In the genomic region with DNA sequence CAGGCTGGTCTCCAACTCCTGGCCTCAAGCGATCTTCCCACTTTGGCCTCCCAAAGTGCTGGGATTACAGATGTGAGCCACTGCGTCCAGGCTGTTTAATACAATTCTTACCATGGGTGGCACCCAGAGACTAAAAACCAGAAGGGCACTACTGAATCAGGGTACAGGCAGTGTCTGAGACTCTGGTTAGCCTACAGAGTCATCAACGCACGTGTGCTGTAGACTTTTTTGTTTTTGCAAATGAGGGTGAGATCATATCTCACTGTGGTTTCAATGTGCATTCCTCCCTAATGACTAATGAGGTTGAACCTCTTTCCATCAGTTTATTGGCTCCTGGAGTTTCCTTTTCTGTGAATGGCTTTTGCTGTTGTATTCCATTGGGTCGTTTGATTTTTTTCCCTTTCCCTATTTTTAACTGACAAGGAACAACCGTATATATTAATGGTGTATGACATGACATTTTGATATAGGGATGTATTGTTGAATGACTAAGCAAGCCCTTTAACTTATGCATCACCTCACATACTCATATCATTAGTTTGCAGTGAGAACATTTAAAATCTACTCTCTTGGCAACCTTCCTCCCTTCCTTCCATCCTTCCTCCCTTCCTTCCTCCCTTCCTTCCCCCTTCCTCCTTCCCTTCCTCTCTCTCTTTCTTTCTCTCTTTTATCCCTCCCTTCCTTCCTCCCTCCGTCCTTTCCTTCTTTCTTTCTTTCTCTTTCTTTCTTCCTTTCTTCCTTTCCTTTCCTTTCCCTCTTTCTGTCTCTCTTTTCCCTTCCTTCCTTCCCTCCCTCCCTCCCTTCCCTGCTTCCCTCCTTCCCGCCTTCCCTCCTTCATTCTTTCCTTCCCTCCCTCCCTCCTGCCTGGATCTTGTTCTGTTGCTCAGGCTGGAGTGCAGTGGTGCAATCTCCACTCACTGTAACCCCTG, we compare ENCODE assay signal across 1 cellular context.
TF ChIP-seq lines count a peak whose summit lies in the region.

No MANE protein-coding gene starts in this region.

TF ChIP-seq in K562, 482 proteins besides CTCF, POLR2A, EP300 and RAD21 (continued from another document and continues in another):
- TF ChIP-seq, protein P1, sequence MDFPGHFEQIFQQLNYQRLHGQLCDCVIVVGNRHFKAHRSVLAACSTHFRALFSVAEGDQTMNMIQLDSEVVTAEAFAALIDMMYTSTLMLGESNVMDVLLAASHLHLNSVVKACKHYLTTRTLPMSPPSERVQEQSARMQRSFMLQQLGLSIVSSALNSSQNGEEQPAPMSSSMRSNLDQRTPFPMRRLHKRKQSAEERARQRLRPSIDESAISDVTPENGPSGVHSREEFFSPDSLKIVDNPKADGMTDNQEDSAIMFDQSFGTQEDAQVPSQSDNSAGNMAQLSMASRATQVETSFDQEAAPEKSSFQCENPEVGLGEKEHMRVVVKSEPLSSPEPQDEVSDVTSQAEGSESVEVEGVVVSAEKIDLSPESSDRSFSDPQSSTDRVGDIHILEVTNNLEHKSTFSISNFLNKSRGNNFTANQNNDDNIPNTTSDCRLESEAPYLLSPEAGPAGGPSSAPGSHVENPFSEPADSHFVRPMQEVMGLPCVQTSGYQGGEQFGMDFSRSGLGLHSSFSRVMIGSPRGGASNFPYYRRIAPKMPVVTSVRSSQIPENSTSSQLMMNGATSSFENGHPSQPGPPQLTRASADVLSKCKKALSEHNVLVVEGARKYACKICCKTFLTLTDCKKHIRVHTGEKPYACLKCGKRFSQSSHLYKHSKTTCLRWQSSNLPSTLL (IDR thresholded peaks at IDR 0.05) = no peak
- TF ChIP-seq NONO (IDR thresholded peaks at IDR 0.05; ENCODE audit: low read depth in 2 of 2, low read length in 1 of 2) (0 out of 4 replicates have a peak, but pooled peaks of 1 of the 2 experiments have one; percentile 31), NR3C1 (CRISPR knock-in tag; IDR thresholded peaks at IDR 0.05) (no peak), SMARCB1 (IDR thresholded peaks at IDR 0.05; ENCODE audit: insufficient read length, low read depth) (peak; percentile 50), ADNP (tag; IDR thresholded peaks at IDR 0.05) (peak; percentile 38; the same call in 1 of the 2 replicates), ZNF79 (CRISPR knock-in tag; IDR thresholded peaks at IDR 0.05; ENCODE audit: low read depth) (no peak), CHD2 (IDR thresholded peaks at IDR 0.05; ENCODE audit: low read depth, low read length) (no peak), JUND (IDR thresholded peaks at IDR 0.05; ENCODE audit: borderline replicate concordance, low read depth, low read length) (peak; percentile 98), JUND (tag; IDR thresholded peaks at IDR 0.05; ENCODE audit: borderline replicate concordance, low read depth, low read length) (peak; percentile 99), HEY1 (CRISPR knock-in tag; IDR thresholded peaks at IDR 0.05; ENCODE audit: borderline replicate concordance) (no peak), RAD51 (IDR thresholded peaks at IDR 0.05; ENCODE audit: borderline replicate concordance, low read depth) (peak; percentile 53), CBX5 (IDR thresholded peaks at IDR 0.05; ENCODE audit: borderline replicate concordance, low read depth) (no peak), GTF2F1 (IDR thresholded peaks at IDR 0.05; ENCODE audit: low read depth, low read length) (no peak), NBN (IDR thresholded peaks at IDR 0.05; ENCODE audit: low read depth) (peak; percentile 62; the same call in 1 of the 2 replicates), ETV5 (CRISPR knock-in tag; IDR thresholded peaks at IDR 0.05; ENCODE audit: low read depth) (peak; percentile 49; the same call in 1 of the 2 replicates), ZNF263 (CRISPR knock-in tag; IDR thresholded peaks at IDR 0.05; ENCODE audit: borderline replicate concordance) (peak; percentile 77; the same call in 1 of the 2 replicates), MYC (IDR thresholded peaks at IDR 0.05; ENCODE audit: low read depth, low read length) (peak; percentile 89), MYC (CRISPR knock-in tag; IDR thresholded peaks at IDR 0.05; ENCODE audit: borderline replicate concordance, low read depth) (0 out of 2 replicates have a peak, but pooled peaks have one; percentile 43), FOS (IDR thresholded peaks at IDR 0.05; ENCODE audit: extremely low read depth, insufficient read length) (peak; percentile 50), ZNF146 (CRISPR knock-in tag; IDR thresholded peaks at IDR 0.05; ENCODE audit: unreplicated experiment) (no peak), IFI16 (CRISPR knock-in tag; IDR thresholded peaks at IDR 0.05) (no peak), RBBP5 (IDR thresholded peaks at IDR 0.05; ENCODE audit: borderline replicate concordance, insufficient read depth, low read length, poor library complexity, severe bottlenecking) (no peak), TRIM24 (IDR thresholded peaks at IDR 0.05) (peak in 1 of 2 experiments; percentile 61; a peak in 2 of 4 replicates), MYBL2 (IDR thresholded peaks at IDR 0.05; ENCODE audit: low read depth) (peak; percentile 89), MYBL2 (CRISPR knock-in tag; IDR thresholded peaks at IDR 0.05; ENCODE audit: borderline replicate concordance) (no peak), SMARCE1 (IDR thresholded peaks at IDR 0.05) (peak; percentile 99), EP400 (IDR thresholded peaks at IDR 0.05) (peak; percentile 63), BACH1 (tag; IDR thresholded peaks at IDR 0.05) (peak; percentile 57; the same call in 1 of the 2 replicates), KLF10 (CRISPR knock-in tag; IDR thresholded peaks at IDR 0.05) (no peak), NEUROD1 (IDR thresholded peaks at IDR 0.05; ENCODE audit: borderline replicate concordance, low read depth, low read length, partially characterized antibody) (peak; percentile 38), FOXK2 (conservative IDR thresholded peaks at IDR 0.05 in 1 of 2, IDR thresholded peaks at IDR 0.05 in 1 of 2; ENCODE audit: low read depth in 2 of 2) (peak; percentile 63 to 78), FOXA1 (IDR thresholded peaks at IDR 0.05; ENCODE audit: borderline replicate concordance) (no peak), NR2F6 (CRISPR knock-in tag; IDR thresholded peaks at IDR 0.05) (no peak), GABPB2 (CRISPR knock-in tag; conservative IDR thresholded peaks at IDR 0.05) (no peak), SLC30A9 (CRISPR knock-in tag; IDR thresholded peaks at IDR 0.05) (no peak)
- TF ChIP-seq, protein P2, sequence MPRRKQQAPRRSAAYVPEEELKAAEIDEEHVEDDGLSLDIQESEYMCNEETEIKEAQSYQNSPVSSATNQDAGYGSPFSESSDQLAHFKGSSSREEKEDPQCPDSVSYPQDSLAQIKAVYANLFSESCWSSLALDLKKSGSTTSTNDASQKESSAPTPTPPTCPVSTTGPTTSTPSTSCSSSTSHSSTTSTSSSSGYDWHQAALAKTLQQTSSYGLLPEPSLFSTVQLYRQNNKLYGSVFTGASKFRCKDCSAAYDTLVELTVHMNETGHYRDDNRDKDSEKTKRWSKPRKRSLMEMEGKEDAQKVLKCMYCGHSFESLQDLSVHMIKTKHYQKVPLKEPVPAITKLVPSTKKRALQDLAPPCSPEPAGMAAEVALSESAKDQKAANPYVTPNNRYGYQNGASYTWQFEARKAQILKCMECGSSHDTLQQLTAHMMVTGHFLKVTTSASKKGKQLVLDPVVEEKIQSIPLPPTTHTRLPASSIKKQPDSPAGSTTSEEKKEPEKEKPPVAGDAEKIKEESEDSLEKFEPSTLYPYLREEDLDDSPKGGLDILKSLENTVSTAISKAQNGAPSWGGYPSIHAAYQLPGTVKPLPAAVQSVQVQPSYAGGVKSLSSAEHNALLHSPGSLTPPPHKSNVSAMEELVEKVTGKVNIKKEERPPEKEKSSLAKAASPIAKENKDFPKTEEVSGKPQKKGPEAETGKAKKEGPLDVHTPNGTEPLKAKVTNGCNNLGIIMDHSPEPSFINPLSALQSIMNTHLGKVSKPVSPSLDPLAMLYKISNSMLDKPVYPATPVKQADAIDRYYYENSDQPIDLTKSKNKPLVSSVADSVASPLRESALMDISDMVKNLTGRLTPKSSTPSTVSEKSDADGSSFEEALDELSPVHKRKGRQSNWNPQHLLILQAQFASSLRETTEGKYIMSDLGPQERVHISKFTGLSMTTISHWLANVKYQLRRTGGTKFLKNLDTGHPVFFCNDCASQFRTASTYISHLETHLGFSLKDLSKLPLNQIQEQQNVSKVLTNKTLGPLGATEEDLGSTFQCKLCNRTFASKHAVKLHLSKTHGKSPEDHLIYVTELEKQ (CRISPR knock-in tag; IDR thresholded peaks at IDR 0.05) = no peak
- TF ChIP-seq, protein P3, sequence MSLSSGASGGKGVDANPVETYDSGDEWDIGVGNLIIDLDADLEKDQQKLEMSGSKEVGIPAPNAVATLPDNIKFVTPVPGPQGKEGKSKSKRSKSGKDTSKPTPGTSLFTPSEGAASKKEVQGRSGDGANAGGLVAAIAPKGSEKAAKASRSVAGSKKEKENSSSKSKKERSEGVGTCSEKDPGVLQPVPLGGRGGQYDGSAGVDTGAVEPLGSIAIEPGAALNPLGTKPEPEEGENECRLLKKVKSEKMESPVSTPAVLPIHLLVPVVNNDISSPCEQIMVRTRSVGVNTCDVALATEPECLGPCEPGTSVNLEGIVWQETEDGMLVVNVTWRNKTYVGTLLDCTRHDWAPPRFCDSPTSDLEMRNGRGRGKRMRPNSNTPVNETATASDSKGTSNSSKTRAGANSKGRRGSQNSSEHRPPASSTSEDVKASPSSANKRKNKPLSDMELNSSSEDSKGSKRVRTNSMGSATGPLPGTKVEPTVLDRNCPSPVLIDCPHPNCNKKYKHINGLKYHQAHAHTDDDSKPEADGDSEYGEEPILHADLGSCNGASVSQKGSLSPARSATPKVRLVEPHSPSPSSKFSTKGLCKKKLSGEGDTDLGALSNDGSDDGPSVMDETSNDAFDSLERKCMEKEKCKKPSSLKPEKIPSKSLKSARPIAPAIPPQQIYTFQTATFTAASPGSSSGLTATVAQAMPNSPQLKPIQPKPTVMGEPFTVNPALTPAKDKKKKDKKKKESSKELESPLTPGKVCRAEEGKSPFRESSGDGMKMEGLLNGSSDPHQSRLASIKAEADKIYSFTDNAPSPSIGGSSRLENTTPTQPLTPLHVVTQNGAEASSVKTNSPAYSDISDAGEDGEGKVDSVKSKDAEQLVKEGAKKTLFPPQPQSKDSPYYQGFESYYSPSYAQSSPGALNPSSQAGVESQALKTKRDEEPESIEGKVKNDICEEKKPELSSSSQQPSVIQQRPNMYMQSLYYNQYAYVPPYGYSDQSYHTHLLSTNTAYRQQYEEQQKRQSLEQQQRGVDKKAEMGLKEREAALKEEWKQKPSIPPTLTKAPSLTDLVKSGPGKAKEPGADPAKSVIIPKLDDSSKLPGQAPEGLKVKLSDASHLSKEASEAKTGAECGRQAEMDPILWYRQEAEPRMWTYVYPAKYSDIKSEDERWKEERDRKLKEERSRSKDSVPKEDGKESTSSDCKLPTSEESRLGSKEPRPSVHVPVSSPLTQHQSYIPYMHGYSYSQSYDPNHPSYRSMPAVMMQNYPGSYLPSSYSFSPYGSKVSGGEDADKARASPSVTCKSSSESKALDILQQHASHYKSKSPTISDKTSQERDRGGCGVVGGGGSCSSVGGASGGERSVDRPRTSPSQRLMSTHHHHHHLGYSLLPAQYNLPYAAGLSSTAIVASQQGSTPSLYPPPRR (CRISPR knock-in tag; IDR thresholded peaks at IDR 0.05; ENCODE audit: borderline replicate concordance) = no peak
- TF ChIP-seq, protein P4, sequence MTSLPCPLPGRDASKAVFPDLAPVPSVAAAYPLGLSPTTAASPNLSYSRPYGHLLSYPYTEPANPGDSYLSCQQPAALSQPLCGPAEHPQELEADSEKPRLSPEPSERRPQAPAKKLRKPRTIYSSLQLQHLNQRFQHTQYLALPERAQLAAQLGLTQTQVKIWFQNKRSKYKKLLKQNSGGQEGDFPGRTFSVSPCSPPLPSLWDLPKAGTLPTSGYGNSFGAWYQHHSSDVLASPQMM (CRISPR knock-in tag; IDR thresholded peaks at IDR 0.05) = no peak
- TF ChIP-seq, protein P5, sequence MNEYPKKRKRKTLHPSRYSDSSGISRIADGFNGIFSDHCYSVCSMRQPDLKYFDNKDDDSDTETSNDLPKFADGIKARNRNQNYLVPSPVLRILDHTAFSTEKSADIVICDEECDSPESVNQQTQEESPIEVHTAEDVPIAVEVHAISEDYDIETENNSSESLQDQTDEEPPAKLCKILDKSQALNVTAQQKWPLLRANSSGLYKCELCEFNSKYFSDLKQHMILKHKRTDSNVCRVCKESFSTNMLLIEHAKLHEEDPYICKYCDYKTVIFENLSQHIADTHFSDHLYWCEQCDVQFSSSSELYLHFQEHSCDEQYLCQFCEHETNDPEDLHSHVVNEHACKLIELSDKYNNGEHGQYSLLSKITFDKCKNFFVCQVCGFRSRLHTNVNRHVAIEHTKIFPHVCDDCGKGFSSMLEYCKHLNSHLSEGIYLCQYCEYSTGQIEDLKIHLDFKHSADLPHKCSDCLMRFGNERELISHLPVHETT (CRISPR knock-in tag; conservative IDR thresholded peaks at IDR 0.05 in 1 of 2, IDR thresholded peaks at IDR 0.05 in 1 of 2) = peak in 1 of 2 experiments; percentile 35; a peak in 1 of 4 replicates
- TF ChIP-seq, protein P6, sequence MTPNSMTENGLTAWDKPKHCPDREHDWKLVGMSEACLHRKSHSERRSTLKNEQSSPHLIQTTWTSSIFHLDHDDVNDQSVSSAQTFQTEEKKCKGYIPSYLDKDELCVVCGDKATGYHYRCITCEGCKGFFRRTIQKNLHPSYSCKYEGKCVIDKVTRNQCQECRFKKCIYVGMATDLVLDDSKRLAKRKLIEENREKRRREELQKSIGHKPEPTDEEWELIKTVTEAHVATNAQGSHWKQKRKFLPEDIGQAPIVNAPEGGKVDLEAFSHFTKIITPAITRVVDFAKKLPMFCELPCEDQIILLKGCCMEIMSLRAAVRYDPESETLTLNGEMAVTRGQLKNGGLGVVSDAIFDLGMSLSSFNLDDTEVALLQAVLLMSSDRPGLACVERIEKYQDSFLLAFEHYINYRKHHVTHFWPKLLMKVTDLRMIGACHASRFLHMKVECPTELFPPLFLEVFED (CRISPR knock-in tag; conservative IDR thresholded peaks at IDR 0.05) = no peak
